Comparison of ENCODE assay signal across 1 cellular context in genomic region chr22:20622650-20623339, GRCh38.
TF ChIP-seq lines count a peak whose summit lies in the region.

No MANE protein-coding gene starts in this region.

TF ChIP-seq in K562, 482 proteins besides CTCF, POLR2A, EP300 and RAD21 (continued from another document and continues in another):
- TF ChIP-seq ZBTB34 (CRISPR knock-in tag; IDR thresholded peaks at IDR 0.05): no peak
- TF ChIP-seq PRDM10 (IDR thresholded peaks at IDR 0.05; ENCODE audit: partially characterized antibody): no peak
- no peak for TF ChIP-seq RBM22 (IDR thresholded peaks at IDR 0.05; ENCODE audit: low read depth, low read length, poor library complexity, severe bottlenecking)
- no peak for TF ChIP-seq NFE2 (IDR thresholded peaks at IDR 0.05; ENCODE audit: low read depth)
- TF ChIP-seq FOXM1 (IDR thresholded peaks at IDR 0.05; ENCODE audit: low read depth): no peak
- TF ChIP-seq FOXM1 (CRISPR knock-in tag; IDR thresholded peaks at IDR 0.05; ENCODE audit: low read depth): no peak
- no peak for TF ChIP-seq KLF16 (IDR thresholded peaks at IDR 0.05)
- no peak for TF ChIP-seq C11orf30 (IDR thresholded peaks at IDR 0.05; ENCODE audit: low read depth)
- TF ChIP-seq ZNF696 (CRISPR knock-in tag; conservative IDR thresholded peaks at IDR 0.05): no peak
- no peak for TF ChIP-seq JUN (IDR thresholded peaks at IDR 0.05; ENCODE audit: borderline replicate concordance, low read depth, low read length)
- TF ChIP-seq JUN (CRISPR knock-in tag; IDR thresholded peaks at IDR 0.05; ENCODE audit: borderline replicate concordance): peak; percentile 61; the same call in 1 of the 2 replicates
- TF ChIP-seq HDAC6 (IDR thresholded peaks at IDR 0.05; ENCODE audit: low read depth, low read length): 0 out of 2 replicates have a peak, but pooled peaks have one; percentile 53
- TF ChIP-seq STAT6 (CRISPR knock-in tag; IDR thresholded peaks at IDR 0.05): 0 out of 2 replicates have a peak, but pooled peaks have one; percentile 53
- TF ChIP-seq FOS (IDR thresholded peaks at IDR 0.05; ENCODE audit: extremely low read depth, insufficient read length): no peak
- TF ChIP-seq ZNF449 (CRISPR knock-in tag; IDR thresholded peaks at IDR 0.05): no peak
- no peak for TF ChIP-seq ZHX1 (conservative IDR thresholded peaks at IDR 0.05; ENCODE audit: low read length)
- TF ChIP-seq HDAC3 (IDR thresholded peaks at IDR 0.05; ENCODE audit: borderline replicate concordance, partially characterized antibody): no peak
- no peak for TF ChIP-seq NR4A1 (CRISPR knock-in tag; IDR thresholded peaks at IDR 0.05)
- TF ChIP-seq NR4A1 (tag; IDR thresholded peaks at IDR 0.05): no peak
- TF ChIP-seq TRIM25 (IDR thresholded peaks at IDR 0.05; ENCODE audit: borderline replicate concordance): no peak
- TF ChIP-seq CHD7 (IDR thresholded peaks at IDR 0.05; ENCODE audit: low read depth, low read length): no peak
- no peak for TF ChIP-seq ZNF584 (CRISPR knock-in tag; IDR thresholded peaks at IDR 0.05; ENCODE audit: low read depth)
- no peak for TF ChIP-seq E2F6 (IDR thresholded peaks at IDR 0.05; ENCODE audit: borderline replicate concordance in 1 of 2, extremely low read depth in 1 of 2, insufficient read depth in 1 of 2, insufficient read length in 1 of 2, low read depth in 1 of 2, low read length in 1 of 2, poor library complexity in 1 of 2, severe bottlenecking in 1 of 2)
- no peak for TF ChIP-seq ADNP (tag; IDR thresholded peaks at IDR 0.05)
- TF ChIP-seq ASH1L (IDR thresholded peaks at IDR 0.05; ENCODE audit: borderline replicate concordance, low read depth, partially characterized antibody): no peak
- 0 out of 4 replicates have a peak, but pooled peaks of 1 of the 2 experiments have one; percentile 54 for TF ChIP-seq FOXA3 (CRISPR knock-in tag; conservative IDR thresholded peaks at IDR 0.05 in 1 of 2, IDR thresholded peaks at IDR 0.05 in 1 of 2)
